8 cellular contexts compared by ENCODE assay signal in the genomic region with DNA sequence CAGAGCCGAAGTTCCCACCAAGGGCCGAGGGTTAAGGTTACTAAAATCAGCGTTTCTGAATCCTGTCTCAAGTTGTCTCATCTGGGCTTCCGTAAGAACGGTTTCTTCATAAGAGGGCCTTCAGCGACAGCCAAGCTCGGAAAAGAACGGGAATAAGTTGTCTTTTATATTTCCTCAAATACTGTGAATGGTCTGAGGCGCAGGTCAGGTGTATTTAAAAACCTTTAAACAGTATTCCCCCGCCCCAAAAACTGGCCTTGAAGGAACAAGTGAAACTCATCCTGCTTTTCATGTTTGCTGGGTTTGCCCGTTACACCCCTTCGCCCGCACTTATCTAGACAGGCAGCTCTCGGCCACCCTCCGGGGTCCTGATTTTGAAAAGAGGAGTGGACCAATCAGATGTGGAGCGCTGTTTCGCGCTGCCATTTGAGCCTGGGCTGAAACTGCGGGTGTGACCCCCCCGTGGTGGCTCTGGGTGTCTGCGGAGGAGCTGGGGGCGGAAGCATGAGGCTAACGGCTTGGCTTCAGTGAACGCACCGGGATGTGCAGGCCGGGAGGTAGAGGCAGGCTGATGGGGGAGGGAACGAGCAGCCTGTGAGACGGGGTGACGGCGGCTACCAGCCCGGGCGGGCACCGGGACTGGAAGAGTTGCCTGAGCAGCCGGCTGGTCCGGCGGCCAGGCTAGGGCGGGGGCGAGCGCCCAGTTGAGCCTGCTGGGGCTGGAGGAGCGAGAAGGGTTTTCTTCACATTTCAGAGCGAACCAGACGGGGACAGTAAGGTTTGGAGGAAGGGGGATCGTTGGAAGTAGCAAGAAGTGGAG. TPM values are rescaled to one million over a fixed set of nuclear protein-coding genes. Genes with fewer than 3 reads are reported as not detected.
DNase-seq lines count a peak whose midpoint lies in the region; ATAC-seq, FAIRE-seq and TF ChIP-seq lines count a peak whose summit lies in the region.
"Not testable (repeated sequence)": the region's sequence is repeated elsewhere in the genome, so short reads cannot be mapped to it uniquely, and the experiment has no call there.

ARHGAP11A (plus strand) TSS at position 454 of the 820 bp plus-strand sequence. CDS start 708 bp downstream, outside the sequence.

- not testable (repeated sequence) for TF ChIP-seq EP300 in A549 (IDR thresholded peaks at IDR 0.05)

- peak within 1 kb of the TSS; percentile 95 for H3K27ac Mint-ChIP-seq in activated T-cell treated with anti-CD3 and anti-CD28 coated beads, Interleukin-2, amount 50 U/mL, for 72 hours

- not testable (repeated sequence) for H3K36me3 ChIP-seq in Panc1 (ENCODE audit: control insufficient read depth, insufficient read depth, low read length); lung (ENCODE audit: control insufficient read depth in 2 of 2, insufficient read depth in 2 of 2, low read length in 2 of 2)

- H3K27me3 Mint-ChIP-seq in activated T-cell treated with anti-CD3 and anti-CD28 coated beads, Interleukin-2, amount 50 U/mL, for 72 hours (ENCODE audit: low read depth), result not testable (repeated sequence)

- intact Hi-C loops in Panc1 (cut with micrococcal nuclease; ENCODE audit: unreplicated experiment), result not testable (repeated sequence)

- not testable (repeated sequence) for H3K9me3 Mint-ChIP-seq in activated T-cell treated with anti-CD3 and anti-CD28 coated beads, Interleukin-2, amount 50 U/mL, for 72 hours

- BruUV-seq in Panc1 (replicated peaks; lab: Mats Ljungman, UMichigan), result not testable (repeated sequence)

- in situ Hi-C loops in Panc1 (cut with HindIII; ENCODE audit: low pct_unique_long_range_greater_than_20kb, low sequenced_read_pairs), result not testable (repeated sequence)

- H3K9me3 ChIP-seq in A549; Panc1 (ENCODE audit: control insufficient read depth, insufficient read depth, low read depth, low read length); lung (ENCODE audit: control insufficient read depth in 2 of 2, insufficient read depth in 1 of 2, low read length in 1 of 2): not testable (repeated sequence)

- TF ChIP-seq CTCF in A549 (IDR thresholded peaks at IDR 0.05); Panc1 (IDR thresholded peaks at IDR 0.05); lung (IDR thresholded peaks at IDR 0.05; ENCODE audit: control extremely low read depth, extremely low read depth): not testable (repeated sequence)

- peak within 1 kb of the TSS; percentile 95 for H3K4me2 ChIP-seq in A549

- H3K4me3 Mint-ChIP-seq in activated T-cell treated with anti-CD3 and anti-CD28 coated beads, Interleukin-2, amount 50 U/mL, for 72 hours, result peak within 1 kb of the TSS; percentile 92 to 94

- not testable (repeated sequence) for TF ChIP-seq RAD21 in A549 (conservative IDR thresholded peaks at IDR 0.05 in 1 of 2, IDR thresholded peaks at IDR 0.05 in 1 of 2)

- H3K4me1 Mint-ChIP-seq in activated T-cell treated with anti-CD3 and anti-CD28 coated beads, Interleukin-2, amount 50 U/mL, for 72 hours (ENCODE audit: low read depth), result peaks cover 22% of the 10 kb centered on the region

- not testable (repeated sequence) for TF ChIP-seq POLR2A in A549 (IDR thresholded peaks at IDR 0.05; ENCODE audit: low read length)

- peak; percentile 52 to 96 for DNase-seq in A549 (ENCODE audit: low read depth in 1 of 2, low spot score in 1 of 2)
- peak; percentile 88 for DNase-seq in Panc1 (ENCODE audit: low read depth, low spot score)
- peak; percentile 80 to 90 for DNase-seq in activated T-cell treated with anti-CD3 and anti-CD28 coated beads, Interleukin-2, amount 50 U/mL, for 72 hours
- peak; percentile 39 for DNase-seq in epithelial cell of prostate (ENCODE audit: low read depth, low spot score)
- DNase-seq in lung (ENCODE audit: low spot score), result peak; percentile 78
- DNase-seq in stimulated activated CD4-positive, alpha-beta T cell treated with anti-CD3 and anti-CD28 coated beads, Interleukin-1b, Interleukin-23, amount 100 ng/mL, for 1 hour (ENCODE audit: low read depth in 2 of 2), result peak; percentile 47 to 48

- H3K36me3 Mint-ChIP-seq in activated T-cell treated with anti-CD3 and anti-CD28 coated beads, Interleukin-2, amount 50 U/mL, for 72 hours (ENCODE audit: insufficient read depth in 2 of 2), result peaks cover 9 to 17% of the 10 kb centered on the region in 2 donors

- FAIRE-seq in A549 (lab: Jason Lieb, UNC), result not testable (repeated sequence)

- CTCF ChIA-PET in A549 (lab: Yijun Ruan, JAX); Panc1 (lab: Charles Lee): not testable (repeated sequence)

- ATAC-seq in A549 (peak; percentile 75 to 92), GM18868 (IDR thresholded peaks at IDR 0.05; ENCODE audit: unreplicated experiment) (peak; percentile 79), HG02970 (IDR thresholded peaks at IDR 0.05; ENCODE audit: low FRiP score, unreplicated experiment) (peak; percentile 60), Panc1 (peak; percentile 92), lung (ENCODE audit: insufficient read depth, low FRiP score) (peak; percentile 95)
- peak; percentile 88 to 93 for ATAC-seq in activated T-cell treated with anti-CD3 and anti-CD28 coated beads, Interleukin-2, amount 50 U/mL, for 72 hours (replicated peaks in 1 of 2)

- H3K4me3 ChIP-seq in A549, result peak within 1 kb of the TSS; percentile 87
- H3K4me3 ChIP-seq in Panc1 (ENCODE audit: low read depth in 2 of 2, low read length in 2 of 2), result peak within 1 kb of the TSS; percentile 56 to 73
- H3K4me3 ChIP-seq in lung, result peak within 1 kb of the TSS; percentile 44

- H3K27me3 ChIP-seq in Panc1 (ENCODE audit: control insufficient read depth, insufficient read depth, low read length); lung (ENCODE audit: control insufficient read depth, insufficient read depth): not testable (repeated sequence)

- WGBS in A549 (ENCODE audit: missing lambda C conversion rate), result under 1% methylated on average over 25 of the region's 43 CpGs
- 0 to 1% methylated on average over 23 to 31 of the region's 43 CpGs for WGBS in lung, 2 donors

- peak within 1 kb of the TSS; percentile 87 to 92 for H3K27ac ChIP-seq in A549
- peak within 1 kb of the TSS; percentile 91 for H3K27ac ChIP-seq in Panc1 (ENCODE audit: low read length)
- H3K27ac ChIP-seq in epithelial cell of prostate, result peak within 1 kb of the TSS; percentile 51
- H3K27ac ChIP-seq in lung (ENCODE audit: low read depth in 1 of 2, low read length in 1 of 2), result peak within 1 kb of the TSS; percentile 70 to 80

- POLR2A ChIA-PET in A549 (lab: Yijun Ruan, JAX), result interaction anchor here (0.5 to 0.6 kb wide), 3 partner anchors 274 to 1989 kb away, joined by 4 to 7 read pairs (median 7); partner anchors contain the start of gene ARHGAP11B
- POLR2A ChIA-PET in Panc1 (lab: Charles Lee), result not testable (repeated sequence)

- H3K4me1 ChIP-seq in A549, result peaks cover 13% of the 10 kb centered on the region; the same call in 2 of the 3 replicates
- H3K4me1 ChIP-seq in Panc1 (ENCODE audit: control insufficient read depth, insufficient read depth, low read length); lung (ENCODE audit: control insufficient read depth in 2 of 2, insufficient read depth in 2 of 2, low read length in 2 of 2): not testable (repeated sequence)

TF ChIP-seq in A549, 52 proteins besides CTCF, POLR2A, EP300 and RAD21:
- TF ChIP-seq, protein P1, sequence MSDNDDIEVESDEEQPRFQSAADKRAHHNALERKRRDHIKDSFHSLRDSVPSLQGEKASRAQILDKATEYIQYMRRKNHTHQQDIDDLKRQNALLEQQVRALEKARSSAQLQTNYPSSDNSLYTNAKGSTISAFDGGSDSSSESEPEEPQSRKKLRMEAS (IDR thresholded peaks at IDR 0.05), result peak; percentile 60
- TF ChIP-seq JUN (IDR thresholded peaks at IDR 0.05) (peak in 1 of 2 experiments; percentile 61; a peak in 3 of 5 replicates), E2F6 (IDR thresholded peaks at IDR 0.05; ENCODE audit: borderline replicate concordance, low read depth) (peak; percentile 22; the same call in 1 of the 2 replicates), MYC (IDR thresholded peaks at IDR 0.05; ENCODE audit: borderline replicate concordance, low read length) (peak; percentile 24; the same call in 1 of the 2 replicates), KDM5A (IDR thresholded peaks at IDR 0.05) (peak; percentile 62), CEBPB (IDR thresholded peaks at IDR 0.05) (peak; percentile 44 to 80; a peak in 3 of 4 replicates)

RNA-seq across cellular contexts. Expression of gene ARHGAP11A, which starts in this region (rescaled TPM):
- polyA plus RNA-seq in A549 (2011; rRNA removed) (39.3 and 41.4 TPM in 2 replicates), A549 (2017; fragmentation: RNase III; extraction: RNeasy Plus Mini Kit Qiagen cat#74134 plus additional on column Dnase treatment) (90.9 to 121 TPM (median 121 TPM) in 3 replicates), lung (1 to 10 TPM; 1.4 to 2.0 TPM)
- polyA plus RNA-seq in A549 (2012; cell fraction: cytosol; rRNA removed), result 14.2 and 14.5 TPM in 2 replicates
- 7.4 and 13.7 TPM in 2 replicates for polyA plus RNA-seq in A549 (2012; cell fraction: nucleus; rRNA removed)
- 9.8 and 10.6 TPM in 2 replicates for polyA minus RNA-seq in A549 (2011; rRNA and poly(A)+ RNA removed)
- total RNA-seq in Panc1 (2021; ENCODE audit: unreplicated experiment) (124 TPM), lung (1 to 10 TPM; 2.7 to 8.5 TPM)
- 32.5 TPM for polyA plus RNA-seq in Panc1 (2012; ENCODE audit: insufficient read length)
- 100 to 1,000 TPM; 108 to 132 TPM for total RNA-seq in activated T-cell treated with anti-CD3 and anti-CD28 coated beads, Interleukin-2, amount 50 U/mL, for 72 hours

Comparison
In these comparisons a context has a peak if more than half of its experiments do, and no peak if none do; other contexts are left out.
1. Peak in every context shown above with its lines: DNase-seq, ATAC-seq, H3K4me3 ChIP-seq and H3K27ac ChIP-seq.
2. RNA of gene ARHGAP11A (total RNA-seq): 108 to 132 TPM in activated T-cell treated with anti-CD3 and anti-CD28 coated beads, Interleukin-2, amount 50 U/mL, for 72 hours and 124 TPM in Panc1 (single experiment); 2.7 to 8.5 TPM in lung; every median in the first group is over 10 times any median in the second.